In the genomic region with DNA sequence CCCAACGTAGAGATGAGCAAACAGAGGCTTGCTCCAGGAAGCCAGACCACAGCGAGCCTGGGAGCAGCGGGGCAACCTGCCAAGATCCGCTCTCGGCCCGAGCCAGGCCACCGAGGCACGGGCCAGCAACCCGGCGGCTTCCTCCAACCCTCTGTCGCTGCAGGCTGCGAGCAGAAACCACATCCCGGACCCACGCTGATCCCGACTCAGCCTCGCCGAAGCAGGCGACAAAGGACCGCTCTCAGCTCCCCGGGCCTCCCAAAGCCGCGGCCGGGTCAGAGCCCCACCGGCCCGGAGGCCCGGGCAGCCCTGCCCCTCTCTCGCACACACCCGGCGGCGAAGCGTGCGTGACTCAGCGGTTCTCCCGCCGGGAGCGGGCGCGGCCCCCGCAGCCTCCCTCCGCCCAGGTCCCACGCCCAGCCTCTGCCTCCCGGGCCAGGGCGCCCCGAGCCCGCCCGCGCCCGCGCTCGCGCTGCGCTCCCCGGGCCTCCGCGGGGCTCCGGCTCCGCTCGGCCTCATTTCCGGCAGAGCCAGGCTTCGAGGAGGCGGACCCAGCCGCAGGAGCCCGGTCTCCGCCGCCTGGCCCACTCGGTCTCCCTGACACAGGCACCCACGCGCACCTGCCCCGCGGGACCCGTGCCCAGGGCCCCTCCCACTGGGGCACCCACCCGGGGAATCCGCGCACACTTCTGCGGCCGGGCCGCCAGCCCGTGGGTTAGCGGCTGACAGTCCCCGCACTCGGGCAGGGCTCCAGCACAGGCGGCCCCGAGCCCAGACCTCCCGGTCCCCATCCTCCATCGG, we compare ENCODE assay signal across 1 cellular context.
TF ChIP-seq lines count a peak whose summit lies in the region.

No MANE protein-coding gene starts in this region.

TF ChIP-seq in endothelial cell of umbilical vein, 7 proteins besides CTCF, POLR2A, EP300 and RAD21 (continued from another document):
- TF ChIP-seq, protein P1, sequence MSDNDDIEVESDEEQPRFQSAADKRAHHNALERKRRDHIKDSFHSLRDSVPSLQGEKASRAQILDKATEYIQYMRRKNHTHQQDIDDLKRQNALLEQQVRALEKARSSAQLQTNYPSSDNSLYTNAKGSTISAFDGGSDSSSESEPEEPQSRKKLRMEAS (IDR thresholded peaks at IDR 0.05; ENCODE audit: insufficient read depth, insufficient read length), result no peak
- no peak for TF ChIP-seq EZH2 (IDR thresholded peaks at IDR 0.05; ENCODE audit: borderline replicate concordance, low read depth, low read length, severe bottlenecking)
- no peak for TF ChIP-seq MYC (IDR thresholded peaks at IDR 0.05; ENCODE audit: low read depth, low read length)
TF ChIP-seq in endothelial cell of umbilical vein: peak in this region for 0.
